ENCODE assay signal across 8 cellular contexts in the genomic region with DNA sequence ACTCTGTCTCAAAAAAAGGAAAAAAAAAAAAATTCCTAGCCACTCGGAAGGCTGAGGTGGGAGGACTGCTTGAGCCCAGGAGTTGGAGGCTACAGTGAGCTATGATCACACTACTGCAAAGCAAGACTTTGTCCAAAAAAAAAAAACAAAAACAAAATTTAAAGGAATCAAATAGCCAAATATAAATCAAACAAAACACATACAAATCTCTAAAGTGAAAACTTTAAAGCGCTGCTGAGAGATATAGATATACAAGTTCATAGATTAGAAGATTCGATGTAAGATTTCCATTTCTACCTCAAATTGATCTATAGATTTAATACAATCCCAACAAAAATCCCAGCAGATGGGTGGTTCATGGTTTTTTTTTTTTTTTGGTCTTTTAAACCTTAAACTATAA.
"Had no signal": no experiment of that assay in that cellular context is flagged by ENCODE, and none has a peak within 500 bp of the region (broad histone marks: within the 10 kb centered on the region; RNA-seq: fewer than 3 reads in every experiment).

No MANE protein-coding gene starts in this region.

- H3K4me3 ChIP-seq: GM23248, HAP-1 had no signal

- H3K27ac ChIP-seq: GM23248, KMS-11 had no signal

- DNase-seq: GM23248, GOT3, KBM-7 had no signal

- H3K9ac ChIP-seq: GM23248, KMS-11 had no signal

- H3K27ac Mint-ChIP-seq: IgD-negative memory B cell had no signal

- ATAC-seq: HCT116, HepG2 had no signal

- H3K4me1 ChIP-seq: HAP-1 had no signal

- H3K9me3 ChIP-seq: HAP-1 had no signal

- H3K4me3 Mint-ChIP-seq: IgD-negative memory B cell had no signal

- H3K27me3 Mint-ChIP-seq: IgD-negative memory B cell had no signal

- H3K9me3 Mint-ChIP-seq: IgD-negative memory B cell had no signal
